ENCODE assay signal across 14 cellular contexts in the genomic region with DNA sequence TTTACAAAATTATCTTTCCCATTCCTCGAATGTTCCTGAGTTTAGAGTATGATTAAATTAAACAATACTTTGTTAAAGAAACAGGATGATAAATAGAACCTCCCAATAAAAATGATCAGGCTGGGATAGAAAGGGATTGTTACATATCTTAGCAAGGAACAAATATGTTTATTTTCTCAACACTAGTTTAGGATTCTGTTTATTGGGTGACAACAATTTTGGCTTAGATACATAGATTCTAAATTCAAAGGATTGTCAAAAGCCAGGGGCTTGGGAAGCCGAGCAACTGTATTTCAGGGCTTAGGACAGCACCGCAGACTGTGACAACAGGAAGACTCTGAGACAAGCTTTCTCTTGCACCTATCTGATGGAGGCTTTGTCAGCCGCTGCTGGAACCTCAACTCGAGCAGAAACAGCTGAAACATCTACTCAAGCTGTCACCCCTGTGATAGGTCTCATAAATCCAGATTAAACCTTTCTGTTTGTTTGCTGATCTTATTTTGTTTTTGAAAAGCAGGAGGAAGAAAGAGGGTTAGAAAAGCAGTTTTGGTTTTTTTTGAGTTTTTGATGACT.
"Had no signal": no experiment of that assay in that cellular context is flagged by ENCODE, and none has a peak within 500 bp of the region (broad histone marks: within the 10 kb centered on the region; RNA-seq: fewer than 3 reads in every experiment).

No MANE protein-coding gene starts in this region.

- H3K4me1 ChIP-seq: tibial nerve had no signal

- ATAC-seq: esophagus mucosa; left cardiac atrium; sciatic nerve; stimulated activated naive B cell treated with anti-CD40 and anti-IgM and Interleukin-4, amounts not matched to agents 10 μg/mL and 1 μg/mL and 100 μg/mL, for 72 hours had no signal

- H3K4me3 ChIP-seq: lung, tibial nerve had no signal

- DNase-seq: activated B cell treated with CpG ODN at 0.5 μM for 24 hours; activated CD4-positive, alpha-beta T cell treated with anti-CD3 and anti-CD28 coated beads, Interleukin-2, amount 10 ng/mL, durations not matched to agents 24 days and 14 days; activated naive CD4-positive, alpha-beta T cell; aorta; glutamatergic neuron; left cardiac atrium; naive B cell; nucleus accumbens; stimulated activated CD4-positive, alpha-beta T cell treated with anti-CD3 and anti-CD28 coated beads, Interleukin-2, amount 100 ng/mL, for 24 hours; stimulated activated naive B cell treated with anti-CD40 and anti-IgM and Interleukin-4, amounts not matched to agents 10 μg/mL and 1 μg/mL and 100 μg/mL, for 72 hours had no signal

- H3K36me3 ChIP-seq: tibial nerve had no signal

- H3K27me3 ChIP-seq: tibial nerve had no signal

- H3K27ac ChIP-seq: tibial nerve had no signal

- H3K9me3 ChIP-seq: tibial nerve had no signal
